1 cellular context compared by ENCODE assay signal in the genomic region with DNA sequence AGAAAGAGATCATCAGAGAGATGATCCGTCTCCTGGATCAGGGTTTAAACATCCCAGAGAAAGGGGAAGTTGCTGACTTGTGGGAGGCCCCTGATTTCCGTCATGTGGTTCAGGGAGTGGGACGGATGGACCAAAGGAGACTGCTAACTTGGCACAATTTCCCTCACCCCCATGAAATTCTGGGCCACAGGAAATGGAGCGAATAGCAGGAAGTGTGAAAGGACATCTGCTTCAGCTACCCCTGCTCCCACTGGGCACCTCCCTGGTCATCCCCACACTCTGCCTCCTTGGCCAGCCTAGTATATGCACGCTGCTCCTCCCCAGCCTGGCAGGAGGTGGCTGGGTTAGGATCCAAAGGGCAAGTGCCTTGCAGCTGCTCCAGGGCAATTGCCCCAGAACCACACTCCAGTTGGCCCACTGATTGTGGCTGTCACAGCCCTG.
TF ChIP-seq lines count a peak whose summit lies in the region.

No MANE protein-coding gene starts in this region.

TF ChIP-seq in HepG2, 621 proteins besides CTCF, POLR2A, EP300 and RAD21:
- TF ChIP-seq HNRNPL (IDR thresholded peaks at IDR 0.05; ENCODE audit: low read depth, low read length) = 0 out of 2 replicates have a peak, but pooled peaks have one; percentile 48
- TF ChIP-seq ZFX (CRISPR knock-in tag; IDR thresholded peaks at IDR 0.05; ENCODE audit: low read depth) = peak; percentile 17; the same call in 1 of the 2 replicates
- TF ChIP-seq, protein P1, sequence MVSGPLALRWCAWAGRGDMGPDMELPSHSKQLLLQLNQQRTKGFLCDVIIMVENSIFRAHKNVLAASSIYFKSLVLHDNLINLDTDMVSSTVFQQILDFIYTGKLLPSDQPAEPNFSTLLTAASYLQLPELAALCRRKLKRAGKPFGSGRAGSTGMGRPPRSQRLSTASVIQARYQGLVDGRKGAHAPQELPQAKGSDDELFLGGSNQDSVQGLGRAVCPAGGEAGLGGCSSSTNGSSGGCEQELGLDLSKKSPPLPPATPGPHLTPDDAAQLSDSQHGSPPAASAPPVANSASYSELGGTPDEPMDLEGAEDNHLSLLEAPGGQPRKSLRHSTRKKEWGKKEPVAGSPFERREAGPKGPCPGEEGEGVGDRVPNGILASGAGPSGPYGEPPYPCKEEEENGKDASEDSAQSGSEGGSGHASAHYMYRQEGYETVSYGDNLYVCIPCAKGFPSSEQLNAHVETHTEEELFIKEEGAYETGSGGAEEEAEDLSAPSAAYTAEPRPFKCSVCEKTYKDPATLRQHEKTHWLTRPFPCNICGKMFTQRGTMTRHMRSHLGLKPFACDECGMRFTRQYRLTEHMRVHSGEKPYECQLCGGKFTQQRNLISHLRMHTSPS (CRISPR knock-in tag; IDR thresholded peaks at IDR 0.05; ENCODE audit: low read depth) = peak; percentile 48; the same call in 1 of the 2 replicates
- no peak for TF ChIP-seq JUND (CRISPR knock-in tag; IDR thresholded peaks at IDR 0.05)
- TF ChIP-seq, protein P2, sequence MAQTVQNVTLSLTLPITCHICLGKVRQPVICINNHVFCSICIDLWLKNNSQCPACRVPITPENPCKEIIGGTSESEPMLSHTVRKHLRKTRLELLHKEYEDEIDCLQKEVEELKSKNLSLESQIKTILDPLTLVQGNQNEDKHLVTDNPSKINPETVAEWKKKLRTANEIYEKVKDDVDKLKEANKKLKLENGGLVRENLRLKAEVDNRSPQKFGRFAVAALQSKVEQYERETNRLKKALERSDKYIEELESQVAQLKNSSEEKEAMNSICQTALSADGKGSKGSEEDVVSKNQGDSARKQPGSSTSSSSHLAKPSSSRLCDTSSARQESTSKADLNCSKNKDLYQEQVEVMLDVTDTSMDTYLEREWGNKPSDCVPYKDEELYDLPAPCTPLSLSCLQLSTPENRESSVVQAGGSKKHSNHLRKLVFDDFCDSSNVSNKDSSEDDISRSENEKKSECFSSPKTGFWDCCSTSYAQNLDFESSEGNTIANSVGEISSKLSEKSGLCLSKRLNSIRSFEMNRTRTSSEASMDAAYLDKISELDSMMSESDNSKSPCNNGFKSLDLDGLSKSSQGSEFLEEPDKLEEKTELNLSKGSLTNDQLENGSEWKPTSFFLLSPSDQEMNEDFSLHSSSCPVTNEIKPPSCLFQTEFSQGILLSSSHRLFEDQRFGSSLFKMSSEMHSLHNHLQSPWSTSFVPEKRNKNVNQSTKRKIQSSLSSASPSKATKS (CRISPR knock-in tag; IDR thresholded peaks at IDR 0.05) = no peak
- TF ChIP-seq, protein P3, sequence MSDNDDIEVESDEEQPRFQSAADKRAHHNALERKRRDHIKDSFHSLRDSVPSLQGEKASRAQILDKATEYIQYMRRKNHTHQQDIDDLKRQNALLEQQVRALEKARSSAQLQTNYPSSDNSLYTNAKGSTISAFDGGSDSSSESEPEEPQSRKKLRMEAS (IDR thresholded peaks at IDR 0.05) = no peak
- TF ChIP-seq GZF1 (CRISPR knock-in tag; IDR thresholded peaks at IDR 0.05) = no peak
- TF ChIP-seq ZNF263 (CRISPR knock-in tag; IDR thresholded peaks at IDR 0.05) = 0 out of 2 replicates have a peak, but pooled peaks have one; percentile 49
- no peak for TF ChIP-seq NFKBIZ (CRISPR knock-in tag; IDR thresholded peaks at IDR 0.05)
- TF ChIP-seq MAFK (conservative IDR thresholded peaks at IDR 0.05 in 1 of 2, IDR thresholded peaks at IDR 0.05 in 1 of 2; ENCODE audit: low read length in 2 of 2) = peak in 1 of 2 experiments; percentile 6; a peak in 1 of 4 replicates
- peak; percentile 27; the same call in 1 of the 2 replicates for TF ChIP-seq HNF4A (CRISPR knock-in tag; IDR thresholded peaks at IDR 0.05)
- TF ChIP-seq TOPORS (CRISPR knock-in tag; IDR thresholded peaks at IDR 0.05) = no peak
